8 cellular contexts compared by ENCODE assay signal in genomic region chr2:37168217-37168981, GRCh38. TPM values are rescaled to one million over a fixed set of nuclear protein-coding genes. Genes with fewer than 3 reads are reported as not detected.
DNase-seq lines count a peak whose midpoint lies in the region; ATAC-seq, FAIRE-seq and TF ChIP-seq lines count a peak whose summit lies in the region.

No MANE protein-coding gene starts in this region.

- no peak for TF ChIP-seq POLR2A in HepG2 (IDR thresholded peaks at IDR 0.05; ENCODE audit: insufficient read depth in 1 of 2, low read depth in 2 of 2, low read length in 2 of 2)

- peak overlapping the region; percentile 58 for H3K4me2 ChIP-seq in HepG2 (ENCODE audit: low read depth, low read length)

- H3K27ac Mint-ChIP-seq in activated naive CD4-positive, alpha-beta T cell treated with anti-CD3 and anti-CD28 coated beads for 36 hours, result no peak overlapping the region

- no peaks in the 10 kb centered on the region for H3K27me3 Mint-ChIP-seq in activated naive CD4-positive, alpha-beta T cell treated with anti-CD3 and anti-CD28 coated beads for 36 hours (ENCODE audit: low read depth)

- POLR2A ChIA-PET in HepG2 (lab: Yijun Ruan, JAX), result interaction anchor here (1.4 kb wide), 1 partner anchor 10 kb away, joined by 5 read pairs; no protein-coding TSS in a partner anchor

- peaks cover 14% of the 10 kb centered on the region for H3K9me3 Mint-ChIP-seq in activated naive CD4-positive, alpha-beta T cell treated with anti-CD3 and anti-CD28 coated beads for 36 hours

- TF ChIP-seq EP300 in HepG2 (IDR thresholded peaks at IDR 0.05; ENCODE audit: low read depth in 2 of 2, low read length in 2 of 2) (no peak), HepG2 (CRISPR knock-in tag; IDR thresholded peaks at IDR 0.05; ENCODE audit: borderline replicate concordance) (no peak)

- no peaks in the 10 kb centered on the region for H3K36me3 ChIP-seq in HepG2 (replicated peaks in 1 of 2; ENCODE audit: control insufficient read depth in 1 of 2, insufficient read depth in 2 of 2, low read length in 2 of 2)

- H3K36me3 Mint-ChIP-seq in activated naive CD4-positive, alpha-beta T cell treated with anti-CD3 and anti-CD28 coated beads for 36 hours (ENCODE audit: low read depth), result peaks cover 5% of the 10 kb centered on the region

- intact Hi-C loops in activated naive CD4-positive, alpha-beta T cell treated with anti-CD3 and anti-CD28 coated beads for 36 hours (cut with micrococcal nuclease), result loop anchor here (1.0 to 2.0 kb wide), 6 partner anchors 94 to 709 kb away; no protein-coding TSS in a partner anchor
- intact Hi-C loops in HepG2 (cut with micrococcal nuclease; ENCODE audit: unreplicated experiment), result loop anchor here (1.0 to 2.0 kb wide), 3 partner anchors 22 to 63 kb away; partner anchors contain the start of genes CEBPZ, CEBPZOS and NDUFAF7

- peak overlapping the region in 1 of 3 experiments; percentile 35; a peak in 1 of 6 replicates for H3K4me3 ChIP-seq in HepG2 (replicated peaks in 1 of 3; ENCODE audit: insufficient read depth in 1 of 3, low read depth in 2 of 3, low read length in 3 of 3)

- TF ChIP-seq RAD21 in HepG2 (CRISPR knock-in tag; IDR thresholded peaks at IDR 0.05), result peak; percentile 74

- H3K4me1 ChIP-seq in HepG2 (ENCODE audit: insufficient read depth, low read length), result peaks cover 21% of the 10 kb centered on the region

- no peak overlapping the region for H3K4me3 Mint-ChIP-seq in activated naive CD4-positive, alpha-beta T cell treated with anti-CD3 and anti-CD28 coated beads for 36 hours

- BruUV-seq in HepG2 (replicated peaks; lab: Mats Ljungman, UMichigan), result no TSS peak

- TF ChIP-seq CTCF in HepG2 (CRISPR knock-in tag; IDR thresholded peaks at IDR 0.05), result peak; percentile 82

- H3K4me1 Mint-ChIP-seq in activated naive CD4-positive, alpha-beta T cell treated with anti-CD3 and anti-CD28 coated beads for 36 hours (ENCODE audit: low read depth), result no peaks in the 10 kb centered on the region

- peak; percentile 52 for DNase-seq in activated naive CD4-positive, alpha-beta T cell treated with anti-CD3 and anti-CD28 coated beads for 36 hours
- no peak for DNase-seq in activated naive CD4-positive, alpha-beta T cell treated with anti-CD3 and anti-CD28 coated beads, Interleukin-2, amount 50 U/mL, for 16 hours
- peak; percentile 46 for DNase-seq in RKO (ENCODE audit: low spot score)
- peak; percentile 26 for DNase-seq in cerebellum (ENCODE audit: low spot score)
- peak; percentile 55 for DNase-seq in HepG2 (ENCODE audit: low spot score)

- peaks cover 12% of the 10 kb centered on the region for H3K9me3 ChIP-seq in HepG2 (ENCODE audit: low read length)

- 22% methylated on average over 17 of the region's 17 CpGs for WGBS in HepG2 (ENCODE audit: low lambda C conversion rate)

- in situ Hi-C loops in HepG2 (cut with HindIII; ENCODE audit: extremely low pct_ligation_motif_present, low pct_unique_long_range_greater_than_20kb), result loop anchor here (25.0 kb wide), 1 partner anchor 719 kb away; no protein-coding TSS in a partner anchor

- H3K27me3 ChIP-seq in HepG2 (ENCODE audit: control insufficient read depth in 1 of 2, insufficient read depth in 2 of 2, low read length in 2 of 2), result peaks cover 0 to 4% of the 10 kb centered on the region in 2 experiments; a peak in 1 of 5 replicates

- CTCF ChIA-PET in activated naive CD4-positive, alpha-beta T cell treated with anti-CD3 and anti-CD28 coated beads for 36 hours (lab: Charles Lee), result interaction anchor here (0.6 to 2.6 kb wide), 21 partner anchors 11 to 709 kb away, joined by 3 to 21 read pairs (median 4); partner anchors contain the start of gene EIF2AK2
- CTCF ChIA-PET in HepG2 (lab: Yijun Ruan, JAX; ENCODE audit: low intra/inter-chr PET ratio, low total read pairs), result no interaction called here

- peak; percentile 86 for FAIRE-seq in HepG2 (lab: Jason Lieb, UNC)

- H3K9ac ChIP-seq in HepG2 (ENCODE audit: insufficient read depth, low read depth, low read length), result no peak overlapping the region; the same call in 1 of the 2 replicates

- no peak overlapping the region for H3K27ac ChIP-seq in HepG2 (ENCODE audit: extremely low read length, insufficient read depth, low read length)

- H3K79me2 ChIP-seq in HepG2 (ENCODE audit: insufficient read depth, low read length), result no peaks in the 10 kb centered on the region

- H4K20me1 ChIP-seq in HepG2 (ENCODE audit: insufficient read depth, low read length), result no peaks in the 10 kb centered on the region

- H2AFZ ChIP-seq in HepG2 (ENCODE audit: low read length), result peak overlapping the region; percentile 84

- peak; percentile 55 for ATAC-seq in HG03571 (IDR thresholded peaks at IDR 0.05; ENCODE audit: unreplicated experiment)
- ATAC-seq in HepG2, result peak; percentile 93
- no peak for ATAC-seq in GM21367 (IDR thresholded peaks at IDR 0.05; ENCODE audit: unreplicated experiment)
- ATAC-seq in GM21619 (IDR thresholded peaks at IDR 0.05; ENCODE audit: unreplicated experiment), result no peak

RNA-seq across cellular contexts. Expression of gene EIF2AK2, which starts 11.6 kb away (rescaled TPM):
- 10 to 100 TPM; 54.5 to 55.7 TPM for total RNA-seq in activated naive CD4-positive, alpha-beta T cell treated with anti-CD3 and anti-CD28 coated beads for 36 hours
- total RNA-seq in cerebellum (47.8 TPM), HepG2 (2016; rRNA removed; fragmentation: Illumina TruSeq; extraction: Trizol) (26.1 and 42.8 TPM in 2 replicates)
- 8.2 and 8.7 TPM in 2 replicates for total RNA-seq in HepG2 (2016; cell fraction: cytosol; rRNA removed; fragmentation: Illumina TruSeq; extraction: Trizol; ENCODE audit: low read depth)
- total RNA-seq in HepG2 (2016; cell fraction: insoluble cytoplasmic fraction; rRNA removed; fragmentation: Illumina TruSeq; extraction: Trizol), result 27.2 and 41.7 TPM in 2 replicates
- total RNA-seq in HepG2 (2016; cell fraction: membrane; rRNA removed; fragmentation: Illumina TruSeq; extraction: Trizol), result 25.1 and 25.7 TPM in 2 replicates
- 25.3 and 28.5 TPM in 2 replicates for total RNA-seq in HepG2 (2016; cell fraction: nucleus; rRNA removed; fragmentation: Illumina TruSeq; extraction: Trizol)
- 9.1 and 10.2 TPM in 2 replicates for polyA plus RNA-seq in HepG2 (2011; rRNA removed)
- polyA plus RNA-seq in HepG2 (2011; cell fraction: cytosol; rRNA removed), result 3.4 and 5.9 TPM in 2 replicates
- 6.1 and 9.2 TPM in 2 replicates for polyA plus RNA-seq in HepG2 (2011; cell fraction: nucleus; rRNA removed)
- 9.2 and 14.6 TPM in 2 replicates for polyA plus RNA-seq in HepG2 (2012)
- polyA plus RNA-seq in HepG2 (2016; cell fraction: cytosol; fragmentation: Illumina TruSeq; extraction: Trizol; ENCODE audit: low read depth), result 5.6 and 6.5 TPM in 2 replicates
- polyA plus RNA-seq in HepG2 (2016; cell fraction: insoluble cytoplasmic fraction; fragmentation: Illumina TruSeq; extraction: Trizol; ENCODE audit: low read depth), result 35.9 and 36.0 TPM in 2 replicates
- 13.2 and 13.7 TPM in 2 replicates for polyA plus RNA-seq in HepG2 (2016; cell fraction: membrane; fragmentation: Illumina TruSeq; extraction: Trizol; ENCODE audit: low read depth)
- polyA plus RNA-seq in HepG2 (2016; cell fraction: nucleus; fragmentation: Illumina TruSeq; extraction: Trizol; ENCODE audit: insufficient read depth, low read depth), result 24.3 and 24.4 TPM in 2 replicates
- 6.1 and 18.1 TPM in 2 replicates for polyA minus RNA-seq in HepG2 (2011; rRNA and poly(A)+ RNA removed; ENCODE audit: low replicate concordance)
- polyA minus RNA-seq in HepG2 (2011; cell fraction: cytosol; rRNA and poly(A)+ RNA removed), result 11.7 and 17.0 TPM in 2 replicates
- polyA minus RNA-seq in HepG2 (2011; cell fraction: nucleus; rRNA and poly(A)+ RNA removed), result 31.8 and 32.1 TPM in 2 replicates

RNA-seq across cellular contexts. Expression of gene SULT6B1, which starts 20.1 kb away (rescaled TPM):
- total RNA-seq in activated naive CD4-positive, alpha-beta T cell treated with anti-CD3 and anti-CD28 coated beads for 36 hours, result not detected
- total RNA-seq in cerebellum (not detected), HepG2 (2016; rRNA removed; fragmentation: Illumina TruSeq; extraction: Trizol) (not detected in 2 replicates)
- total RNA-seq in HepG2 (2016; cell fraction: cytosol; rRNA removed; fragmentation: Illumina TruSeq; extraction: Trizol; ENCODE audit: low read depth), result not detected in 2 replicates
- not detected in 2 replicates for total RNA-seq in HepG2 (2016; cell fraction: insoluble cytoplasmic fraction; rRNA removed; fragmentation: Illumina TruSeq; extraction: Trizol)
- not detected in 2 replicates for total RNA-seq in HepG2 (2016; cell fraction: membrane; rRNA removed; fragmentation: Illumina TruSeq; extraction: Trizol)
- not detected in 2 replicates for total RNA-seq in HepG2 (2016; cell fraction: nucleus; rRNA removed; fragmentation: Illumina TruSeq; extraction: Trizol)
- polyA plus RNA-seq in HepG2 (2011; rRNA removed), result not detected in 2 replicates
- polyA plus RNA-seq in HepG2 (2011; cell fraction: cytosol; rRNA removed), result not detected in 2 replicates
- polyA plus RNA-seq in HepG2 (2011; cell fraction: nucleus; rRNA removed), result not detected in 2 replicates
- polyA plus RNA-seq in HepG2 (2012), result not detected in 2 replicates
- not detected in 2 replicates for polyA plus RNA-seq in HepG2 (2016; cell fraction: cytosol; fragmentation: Illumina TruSeq; extraction: Trizol; ENCODE audit: low read depth)
- not detected in 2 replicates for polyA plus RNA-seq in HepG2 (2016; cell fraction: insoluble cytoplasmic fraction; fragmentation: Illumina TruSeq; extraction: Trizol; ENCODE audit: low read depth)
- not detected in 2 replicates for polyA plus RNA-seq in HepG2 (2016; cell fraction: membrane; fragmentation: Illumina TruSeq; extraction: Trizol; ENCODE audit: low read depth)
- not detected in 2 replicates for polyA plus RNA-seq in HepG2 (2016; cell fraction: nucleus; fragmentation: Illumina TruSeq; extraction: Trizol; ENCODE audit: insufficient read depth, low read depth)
- polyA minus RNA-seq in HepG2 (2011; rRNA and poly(A)+ RNA removed; ENCODE audit: low replicate concordance), result not detected in 2 replicates
- polyA minus RNA-seq in HepG2 (2011; cell fraction: cytosol; rRNA and poly(A)+ RNA removed), result not detected in 2 replicates
- polyA minus RNA-seq in HepG2 (2011; cell fraction: nucleus; rRNA and poly(A)+ RNA removed), result not detected in 2 replicates

RNA-seq across cellular contexts. Expression of gene CEBPZOS, which starts 27.9 kb away (rescaled TPM):
- total RNA-seq in activated naive CD4-positive, alpha-beta T cell treated with anti-CD3 and anti-CD28 coated beads for 36 hours, result 10 to 100 TPM; 30.3 to 30.7 TPM
- total RNA-seq in cerebellum (23.5 TPM), HepG2 (2016; rRNA removed; fragmentation: Illumina TruSeq; extraction: Trizol) (18.6 and 25.6 TPM in 2 replicates)
- total RNA-seq in HepG2 (2016; cell fraction: cytosol; rRNA removed; fragmentation: Illumina TruSeq; extraction: Trizol; ENCODE audit: low read depth), result 3.5 and 5.6 TPM in 2 replicates
- 21.3 and 24.8 TPM in 2 replicates for total RNA-seq in HepG2 (2016; cell fraction: insoluble cytoplasmic fraction; rRNA removed; fragmentation: Illumina TruSeq; extraction: Trizol)
- 11.1 and 12.6 TPM in 2 replicates for total RNA-seq in HepG2 (2016; cell fraction: membrane; rRNA removed; fragmentation: Illumina TruSeq; extraction: Trizol)
- 15.2 and 16.8 TPM in 2 replicates for total RNA-seq in HepG2 (2016; cell fraction: nucleus; rRNA removed; fragmentation: Illumina TruSeq; extraction: Trizol)
- 39.3 and 44.7 TPM in 2 replicates for polyA plus RNA-seq in HepG2 (2011; rRNA removed)
- polyA plus RNA-seq in HepG2 (2011; cell fraction: cytosol; rRNA removed), result 24.9 and 37.3 TPM in 2 replicates
- 13.9 and 20.2 TPM in 2 replicates for polyA plus RNA-seq in HepG2 (2011; cell fraction: nucleus; rRNA removed)
- polyA plus RNA-seq in HepG2 (2012), result 33.7 and 40.2 TPM in 2 replicates
- polyA plus RNA-seq in HepG2 (2016; cell fraction: cytosol; fragmentation: Illumina TruSeq; extraction: Trizol; ENCODE audit: low read depth), result 5.9 and 6.2 TPM in 2 replicates
- polyA plus RNA-seq in HepG2 (2016; cell fraction: insoluble cytoplasmic fraction; fragmentation: Illumina TruSeq; extraction: Trizol; ENCODE audit: low read depth), result 38.4 and 41.7 TPM in 2 replicates
- polyA plus RNA-seq in HepG2 (2016; cell fraction: membrane; fragmentation: Illumina TruSeq; extraction: Trizol; ENCODE audit: low read depth), result 10.7 and 12.9 TPM in 2 replicates
- polyA plus RNA-seq in HepG2 (2016; cell fraction: nucleus; fragmentation: Illumina TruSeq; extraction: Trizol; ENCODE audit: insufficient read depth, low read depth), result 40.1 and 43.4 TPM in 2 replicates
- polyA minus RNA-seq in HepG2 (2011; rRNA and poly(A)+ RNA removed; ENCODE audit: low replicate concordance), result 17.6 and 19.0 TPM in 2 replicates
- polyA minus RNA-seq in HepG2 (2011; cell fraction: cytosol; rRNA and poly(A)+ RNA removed), result 16.9 and 17.8 TPM in 2 replicates
- 26.4 and 33.3 TPM in 2 replicates for polyA minus RNA-seq in HepG2 (2011; cell fraction: nucleus; rRNA and poly(A)+ RNA removed)

Comparison
In these comparisons a context has a peak if more than half of its experiments do, and no peak if none do; other contexts are left out.
1. ATAC-seq: peak in HG03571 (single experiment) and HepG2 (single experiment); none in GM21367 (single experiment) and GM21619 (single experiment).